In genomic region chr20:23050847-23051627, GRCh38 we compare ENCODE assay signal across 9 cellular contexts. TPM values are rescaled to one million over a fixed set of nuclear protein-coding genes. Genes with fewer than 3 reads are reported as not detected.
A peak's percentile ranks its signal among the peaks of the same experiment; 100 is the strongest.
DNase-seq lines count a peak whose midpoint lies in the region; ATAC-seq and TF ChIP-seq lines count a peak whose summit lies in the region.
"Had no signal": no experiment of that assay in that cellular context is flagged by ENCODE, and none has a peak within 500 bp of the region (broad histone marks: within the 10 kb centered on the region; RNA-seq: fewer than 3 reads in every experiment).

No MANE protein-coding gene starts in this region.

- H3K4me3 Mint-ChIP-seq in dendritic cell treated with granulocyte-macrophage colony-stimulating factor and Interleukin-4, amounts not matched to agents 40 ng/mL and 50 ng/mL, for 4 days, result peak overlapping the region; percentile 87

- no TSS peak for BruUV-seq in OCI-LY7 (replicated peaks; lab: Mats Ljungman, UMichigan)

- H3K9me2 ChIP-seq in OCI-LY7 (ENCODE audit: insufficient read depth, low read length), result no peaks in the 10 kb centered on the region

- TF ChIP-seq CTCF in OCI-LY7 (conservative IDR thresholded peaks at IDR 0.05; ENCODE audit: low read length), result 0 out of 2 replicates have a peak, but pooled peaks have one; percentile 21

- H3K36me3 Mint-ChIP-seq in dendritic cell treated with granulocyte-macrophage colony-stimulating factor and Interleukin-4, amounts not matched to agents 40 ng/mL and 50 ng/mL, for 4 days (ENCODE audit: low read depth), result peaks cover 23% of the 10 kb centered on the region
- H3K36me3 Mint-ChIP-seq: CD4-positive, CD25-positive, alpha-beta regulatory T cell had no signal

- H3K9me3 ChIP-seq in OCI-LY7 (ENCODE audit: low read length), result no peaks in the 10 kb centered on the region

- POLR2A ChIA-PET in OCI-LY7 (lab: Charles Lee), result interaction anchor here (0.6 kb wide), 1 partner anchor 10 kb away, joined by 3 read pairs; no protein-coding TSS in a partner anchor

- H3K36me3 ChIP-seq in OCI-LY7 (ENCODE audit: insufficient read depth, low read length), result no peaks in the 10 kb centered on the region

- H3K27ac Mint-ChIP-seq in dendritic cell treated with granulocyte-macrophage colony-stimulating factor and Interleukin-4, amounts not matched to agents 40 ng/mL and 50 ng/mL, for 4 days, result peak overlapping the region; percentile 95
- H3K27ac Mint-ChIP-seq: CD4-positive, CD25-positive, alpha-beta regulatory T cell had no signal

- no peak overlapping the region for H3K4me2 ChIP-seq in OCI-LY7 (ENCODE audit: low read length)

- DNase-seq in NCI-H510A treated with DMSO at 0.1 percent for 48 hours (lab: John Stamatoyannopoulos, UW) (peak; percentile 27), NCI-H510A (lab: John Stamatoyannopoulos, UW) (no peak), OCI-LY7 (ENCODE audit: low spot score) (no peak), left kidney (ENCODE audit: low read depth, low spot score) (peak; percentile 95), NCI-H1092 (lab: John Stamatoyannopoulos, UW) (no peak)
- DNase-seq in stimulated activated CD8-positive, alpha-beta memory T cell treated with anti-CD3 and anti-CD28 coated beads, Interleukin-4, amount 100 ng/mL, for 48 hours, result peak; percentile 69

- no peaks in the 10 kb centered on the region for H3K79me2 ChIP-seq in OCI-LY7 (ENCODE audit: insufficient read depth, low read depth, low read length)

- H3K27ac ChIP-seq in OCI-LY7 (ENCODE audit: low read depth, low read length, poor library complexity, severe bottlenecking), result no peak overlapping the region

- intact Hi-C loops in OCI-LY7 (cut with micrococcal nuclease; ENCODE audit: unreplicated experiment), result no loop called here
- intact Hi-C loops in dendritic cell treated with granulocyte-macrophage colony-stimulating factor and Interleukin-4, amounts not matched to agents 40 ng/mL and 50 ng/mL, for 4 days (cut with micrococcal nuclease), result loop anchor here (1.0 to 10.0 kb wide), 4 partner anchors 36 to 291 kb away; partner anchors contain the start of gene CD93

- ATAC-seq in GM18519 (IDR thresholded peaks at IDR 0.05; ENCODE audit: low FRiP score, unreplicated experiment), result no peak

- H3K4me1 ChIP-seq in OCI-LY7 (ENCODE audit: insufficient read depth, low read length, poor library complexity, severe bottlenecking), result no peaks in the 10 kb centered on the region

- H3K4me3 ChIP-seq in OCI-LY7 (ENCODE audit: low read depth, low read length, poor library complexity, severe bottlenecking), result no peak overlapping the region

- no peaks in the 10 kb centered on the region for H3K9me3 Mint-ChIP-seq in dendritic cell treated with granulocyte-macrophage colony-stimulating factor and Interleukin-4, amounts not matched to agents 40 ng/mL and 50 ng/mL, for 4 days

- CTCF ChIA-PET in OCI-LY7 (lab: Charles Lee; ENCODE audit: unreplicated experiment), result no interaction called here

- no peaks in the 10 kb centered on the region for H4K20me1 ChIP-seq in OCI-LY7 (ENCODE audit: insufficient read depth, low read length)

- no peak overlapping the region for H2AFZ ChIP-seq in OCI-LY7 (ENCODE audit: low read length)

- peaks cover 64% of the 10 kb centered on the region for H3K4me1 Mint-ChIP-seq in dendritic cell treated with granulocyte-macrophage colony-stimulating factor and Interleukin-4, amounts not matched to agents 40 ng/mL and 50 ng/mL, for 4 days (ENCODE audit: low read depth)

- H3K27me3 Mint-ChIP-seq in dendritic cell treated with granulocyte-macrophage colony-stimulating factor and Interleukin-4, amounts not matched to agents 40 ng/mL and 50 ng/mL, for 4 days, result peaks cover 46% of the 10 kb centered on the region

RNA-seq across cellular contexts. Expression of gene THBD, which starts 1.6 kb away (rescaled TPM):
- not detected in 2 replicates for total RNA-seq in OCI-LY7 (2014; rRNA removed; shearing (Covaris generic))
- total RNA-seq in OCI-LY7 (2022), result not detected in 2 replicates
- total RNA-seq: CD4-positive, CD25-positive, alpha-beta regulatory T cell had no signal

RNA-seq across cellular contexts. Expression of gene SSTR4, which starts 15.9 kb away (rescaled TPM):
- total RNA-seq in OCI-LY7 (2014; rRNA removed; shearing (Covaris generic)), result not detected in 2 replicates
- not detected in 2 replicates for total RNA-seq in OCI-LY7 (2022)
- total RNA-seq: CD4-positive, CD25-positive, alpha-beta regulatory T cell had no signal

RNA-seq across cellular contexts. Expression of gene CD93, which starts 35.1 kb away (rescaled TPM):
- total RNA-seq in OCI-LY7 (2014; rRNA removed; shearing (Covaris generic)), result not detected in 2 replicates
- total RNA-seq in OCI-LY7 (2022), result not detected in 2 replicates

Comparison
In these comparisons a context has a peak if more than half of its experiments do, and no peak if none do; other contexts are left out.
1. DNase-seq: peak in NCI-H510A treated with DMSO at 0.1 percent for 48 hours (single experiment), left kidney (single experiment) and stimulated activated CD8-positive, alpha-beta memory T cell treated with anti-CD3 and anti-CD28 coated beads, Interleukin-4, amount 100 ng/mL, for 48 hours (single experiment); none in NCI-H510A (single experiment), OCI-LY7 (single experiment) and NCI-H1092 (single experiment).